Comparison of ENCODE assay signal across 2 cellular contexts in the genomic region with DNA sequence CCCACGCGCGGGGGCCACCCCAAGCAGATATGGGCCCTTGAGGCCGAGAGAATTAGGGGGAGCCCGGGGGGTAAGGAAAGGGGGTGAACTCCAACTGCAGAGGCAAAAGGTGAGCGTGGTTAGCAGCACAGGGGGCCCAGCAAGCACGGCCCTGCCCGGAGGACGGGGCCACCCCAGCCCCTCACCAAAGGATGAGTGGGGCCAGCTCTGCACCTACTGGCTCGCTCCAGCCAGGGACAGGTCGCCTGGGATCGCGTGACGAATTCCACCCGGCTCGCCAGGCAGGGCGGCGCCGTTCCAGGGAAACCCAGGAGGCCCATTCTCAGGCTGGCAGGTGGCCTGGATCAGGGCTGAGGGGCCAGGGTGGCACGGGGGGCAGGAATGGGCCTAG.
TF ChIP-seq lines count a peak whose summit lies in the region.

No MANE protein-coding gene starts in this region.

TF ChIP-seq in HepG2, 621 proteins besides CTCF, POLR2A, EP300 and RAD21:
- TF ChIP-seq FIP1L1 (IDR thresholded peaks at IDR 0.05; ENCODE audit: borderline replicate concordance, insufficient read depth, low read depth, low read length) (no peak), SOX5 (CRISPR knock-in tag; IDR thresholded peaks at IDR 0.05; ENCODE audit: borderline replicate concordance) (no peak), ZKSCAN1 (IDR thresholded peaks at IDR 0.05; ENCODE audit: low read length) (no peak), ZNF619 (CRISPR knock-in tag; IDR thresholded peaks at IDR 0.05) (no peak), ZNF75D (CRISPR knock-in tag; IDR thresholded peaks at IDR 0.05; ENCODE audit: borderline replicate concordance) (no peak), SMYD3 (CRISPR knock-in tag; IDR thresholded peaks at IDR 0.05) (no peak), ZNF543 (CRISPR knock-in tag; IDR thresholded peaks at IDR 0.05) (no peak), KDM2A (CRISPR knock-in tag; IDR thresholded peaks at IDR 0.05; ENCODE audit: borderline replicate concordance, low read depth) (0 out of 2 replicates have a peak, but pooled peaks have one; percentile 1), MATR3 (CRISPR knock-in tag; IDR thresholded peaks at IDR 0.05) (no peak), ZNF460 (CRISPR knock-in tag; IDR thresholded peaks at IDR 0.05; ENCODE audit: borderline replicate concordance) (no peak), U2AF1 (optimal IDR thresholded peaks at IDR 0.05; ENCODE audit: low read depth, low read length) (no peak), NFKB2 (CRISPR knock-in tag; IDR thresholded peaks at IDR 0.05; ENCODE audit: borderline replicate concordance) (0 out of 2 replicates have a peak, but pooled peaks have one; percentile 29), ZNF292 (CRISPR knock-in tag; IDR thresholded peaks at IDR 0.05; ENCODE audit: borderline replicate concordance, low read depth) (no peak), FOXP1 (IDR thresholded peaks at IDR 0.05) (no peak), FOXP1 (CRISPR knock-in tag; IDR thresholded peaks at IDR 0.05) (no peak), BRD4 (CRISPR knock-in tag; IDR thresholded peaks at IDR 0.05) (no peak), NKX3-1 (CRISPR knock-in tag; IDR thresholded peaks at IDR 0.05) (no peak), ZNF3 (CRISPR knock-in tag; IDR thresholded peaks at IDR 0.05) (no peak)
- TF ChIP-seq, protein P1, sequence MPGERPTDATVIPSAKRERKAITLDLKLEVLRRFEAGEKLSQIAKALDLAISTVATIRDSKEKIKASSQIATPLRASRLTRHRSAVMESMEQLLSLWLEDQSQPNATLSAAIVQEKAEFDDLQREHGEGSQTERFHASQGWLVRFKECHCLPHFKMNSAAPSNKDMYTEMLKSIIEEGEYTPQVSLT (CRISPR knock-in tag; IDR thresholded peaks at IDR 0.05; ENCODE audit: borderline replicate concordance, low read depth): no peak
- TF ChIP-seq, protein P2, sequence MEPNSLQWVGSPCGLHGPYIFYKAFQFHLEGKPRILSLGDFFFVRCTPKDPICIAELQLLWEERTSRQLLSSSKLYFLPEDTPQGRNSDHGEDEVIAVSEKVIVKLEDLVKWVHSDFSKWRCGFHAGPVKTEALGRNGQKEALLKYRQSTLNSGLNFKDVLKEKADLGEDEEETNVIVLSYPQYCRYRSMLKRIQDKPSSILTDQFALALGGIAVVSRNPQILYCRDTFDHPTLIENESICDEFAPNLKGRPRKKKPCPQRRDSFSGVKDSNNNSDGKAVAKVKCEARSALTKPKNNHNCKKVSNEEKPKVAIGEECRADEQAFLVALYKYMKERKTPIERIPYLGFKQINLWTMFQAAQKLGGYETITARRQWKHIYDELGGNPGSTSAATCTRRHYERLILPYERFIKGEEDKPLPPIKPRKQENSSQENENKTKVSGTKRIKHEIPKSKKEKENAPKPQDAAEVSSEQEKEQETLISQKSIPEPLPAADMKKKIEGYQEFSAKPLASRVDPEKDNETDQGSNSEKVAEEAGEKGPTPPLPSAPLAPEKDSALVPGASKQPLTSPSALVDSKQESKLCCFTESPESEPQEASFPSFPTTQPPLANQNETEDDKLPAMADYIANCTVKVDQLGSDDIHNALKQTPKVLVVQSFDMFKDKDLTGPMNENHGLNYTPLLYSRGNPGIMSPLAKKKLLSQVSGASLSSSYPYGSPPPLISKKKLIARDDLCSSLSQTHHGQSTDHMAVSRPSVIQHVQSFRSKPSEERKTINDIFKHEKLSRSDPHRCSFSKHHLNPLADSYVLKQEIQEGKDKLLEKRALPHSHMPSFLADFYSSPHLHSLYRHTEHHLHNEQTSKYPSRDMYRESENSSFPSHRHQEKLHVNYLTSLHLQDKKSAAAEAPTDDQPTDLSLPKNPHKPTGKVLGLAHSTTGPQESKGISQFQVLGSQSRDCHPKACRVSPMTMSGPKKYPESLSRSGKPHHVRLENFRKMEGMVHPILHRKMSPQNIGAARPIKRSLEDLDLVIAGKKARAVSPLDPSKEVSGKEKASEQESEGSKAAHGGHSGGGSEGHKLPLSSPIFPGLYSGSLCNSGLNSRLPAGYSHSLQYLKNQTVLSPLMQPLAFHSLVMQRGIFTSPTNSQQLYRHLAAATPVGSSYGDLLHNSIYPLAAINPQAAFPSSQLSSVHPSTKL (CRISPR knock-in tag; IDR thresholded peaks at IDR 0.05): no peak
- TF ChIP-seq, protein P3, sequence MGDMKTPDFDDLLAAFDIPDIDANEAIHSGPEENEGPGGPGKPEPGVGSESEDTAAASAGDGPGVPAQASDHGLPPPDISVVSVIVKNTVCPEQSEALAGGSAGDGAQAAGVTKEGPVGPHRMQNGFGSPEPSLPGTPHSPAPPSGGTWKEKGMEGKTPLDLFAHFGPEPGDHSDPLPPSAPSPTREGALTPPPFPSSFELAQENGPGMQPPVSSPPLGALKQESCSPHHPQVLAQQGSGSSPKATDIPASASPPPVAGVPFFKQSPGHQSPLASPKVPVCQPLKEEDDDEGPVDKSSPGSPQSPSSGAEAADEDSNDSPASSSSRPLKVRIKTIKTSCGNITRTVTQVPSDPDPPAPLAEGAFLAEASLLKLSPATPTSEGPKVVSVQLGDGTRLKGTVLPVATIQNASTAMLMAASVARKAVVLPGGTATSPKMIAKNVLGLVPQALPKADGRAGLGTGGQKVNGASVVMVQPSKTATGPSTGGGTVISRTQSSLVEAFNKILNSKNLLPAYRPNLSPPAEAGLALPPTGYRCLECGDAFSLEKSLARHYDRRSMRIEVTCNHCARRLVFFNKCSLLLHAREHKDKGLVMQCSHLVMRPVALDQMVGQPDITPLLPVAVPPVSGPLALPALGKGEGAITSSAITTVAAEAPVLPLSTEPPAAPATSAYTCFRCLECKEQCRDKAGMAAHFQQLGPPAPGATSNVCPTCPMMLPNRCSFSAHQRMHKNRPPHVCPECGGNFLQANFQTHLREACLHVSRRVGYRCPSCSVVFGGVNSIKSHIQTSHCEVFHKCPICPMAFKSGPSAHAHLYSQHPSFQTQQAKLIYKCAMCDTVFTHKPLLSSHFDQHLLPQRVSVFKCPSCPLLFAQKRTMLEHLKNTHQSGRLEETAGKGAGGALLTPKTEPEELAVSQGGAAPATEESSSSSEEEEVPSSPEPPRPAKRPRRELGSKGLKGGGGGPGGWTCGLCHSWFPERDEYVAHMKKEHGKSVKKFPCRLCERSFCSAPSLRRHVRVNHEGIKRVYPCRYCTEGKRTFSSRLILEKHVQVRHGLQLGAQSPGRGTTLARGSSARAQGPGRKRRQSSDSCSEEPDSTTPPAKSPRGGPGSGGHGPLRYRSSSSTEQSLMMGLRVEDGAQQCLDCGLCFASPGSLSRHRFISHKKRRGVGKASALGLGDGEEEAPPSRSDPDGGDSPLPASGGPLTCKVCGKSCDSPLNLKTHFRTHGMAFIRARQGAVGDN (CRISPR knock-in tag; IDR thresholded peaks at IDR 0.05): peak; percentile 26; the same call in 1 of the 2 replicates

TF ChIP-seq in GM12878, 131 proteins besides CTCF, POLR2A, EP300 and RAD21:
- TF ChIP-seq SRF (IDR thresholded peaks at IDR 0.05; ENCODE audit: low read depth in 2 of 2, low read length in 2 of 2) (0 out of 4 replicates have a peak, but pooled peaks of 1 of the 2 experiments have one; percentile 2), SMAD1 (IDR thresholded peaks at IDR 0.05; ENCODE audit: low read depth, partially characterized antibody) (no peak), HDGF (IDR thresholded peaks at IDR 0.05) (0 out of 2 replicates have a peak, but pooled peaks have one; percentile 14), TBL1XR1 (IDR thresholded peaks at IDR 0.05; ENCODE audit: low read depth, low read length) (no peak), CEBPB (IDR thresholded peaks at IDR 0.05; ENCODE audit: borderline replicate concordance in 1 of 2, low read depth in 2 of 2, low read length in 2 of 2) (no peak)
- TF ChIP-seq, protein P4, sequence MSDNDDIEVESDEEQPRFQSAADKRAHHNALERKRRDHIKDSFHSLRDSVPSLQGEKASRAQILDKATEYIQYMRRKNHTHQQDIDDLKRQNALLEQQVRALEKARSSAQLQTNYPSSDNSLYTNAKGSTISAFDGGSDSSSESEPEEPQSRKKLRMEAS (IDR thresholded peaks at IDR 0.05; ENCODE audit: low read depth, low read length): no peak
